Comparison of ENCODE assay signal across 1 cellular context in genomic region chrX:3142259-3143042, GRCh38.
TF ChIP-seq lines count a peak whose summit lies in the region.

No MANE protein-coding gene starts in this region.

TF ChIP-seq in IMR-90, 13 proteins besides CTCF, POLR2A, EP300 and RAD21 (continued from another document):
- no peak for TF ChIP-seq ELK1 (IDR thresholded peaks at IDR 0.05; ENCODE audit: borderline replicate concordance, low read depth, low read length)
- TF ChIP-seq MXI1 (IDR thresholded peaks at IDR 0.05; ENCODE audit: borderline replicate concordance, low read depth, low read length), result no peak
TF ChIP-seq in IMR-90: peak in this region for 0.
